Comparison of ENCODE assay signal across 21 cellular contexts in genomic region chr22:27094633-27095308, GRCh38.
DNase-seq lines count a peak whose midpoint lies in the region; ATAC-seq, FAIRE-seq and TF ChIP-seq lines count a peak whose summit lies in the region.
"Had no signal": no experiment of that assay in that cellular context is flagged by ENCODE, and none has a peak within 500 bp of the region (broad histone marks: within the 10 kb centered on the region; RNA-seq: fewer than 3 reads in every experiment).

No MANE protein-coding gene starts in this region.

- in situ Hi-C loops in astrocyte of the spinal cord (cut with HindIII; ENCODE audit: low sequenced_read_pairs) = no loop called here
- in situ Hi-C loops in HepG2 (cut with HindIII; ENCODE audit: extremely low pct_ligation_motif_present, low pct_unique_long_range_greater_than_20kb) = no loop called here

- no peak overlapping the region for H2AFZ ChIP-seq in HepG2 (ENCODE audit: low read length)
- H2AFZ ChIP-seq: parathyroid adenoma had no signal

- H3K36me3 Mint-ChIP-seq in activated CD8-positive, alpha-beta T cell treated with anti-CD3 and anti-CD28 coated beads for 36 hours (ENCODE audit: low read depth) = no peaks in the 10 kb centered on the region
- H3K36me3 Mint-ChIP-seq: CD4-positive, alpha-beta memory T cell; naive B cell had no signal

- no peaks in the 10 kb centered on the region for H3K9me3 Mint-ChIP-seq in activated CD8-positive, alpha-beta T cell treated with anti-CD3 and anti-CD28 coated beads for 36 hours
- H3K9me3 Mint-ChIP-seq: CD4-positive, alpha-beta memory T cell; HFFc6 had no signal

- H4K20me1 ChIP-seq in HepG2 (ENCODE audit: insufficient read depth, low read length) = no peaks in the 10 kb centered on the region

- no peak for TF ChIP-seq RAD21 in HepG2 (CRISPR knock-in tag; IDR thresholded peaks at IDR 0.05)

- H3K27me3 Mint-ChIP-seq in activated CD8-positive, alpha-beta T cell treated with anti-CD3 and anti-CD28 coated beads for 36 hours = peaks cover 7% of the 10 kb centered on the region

- no peak for FAIRE-seq in HepG2 (lab: Jason Lieb, UNC)

- TF ChIP-seq CTCF in astrocyte of the spinal cord (IDR thresholded peaks at IDR 0.05; ENCODE audit: low read depth, low read length) (no peak), gastroesophageal sphincter (IDR thresholded peaks at IDR 0.05) (no peak), sigmoid colon (IDR thresholded peaks at IDR 0.05) (no peak), HepG2 (CRISPR knock-in tag; IDR thresholded peaks at IDR 0.05) (no peak)
- TF ChIP-seq CTCF in activated CD8-positive, alpha-beta T cell treated with anti-CD3 and anti-CD28 coated beads for 36 hours (IDR thresholded peaks at IDR 0.05) = no peak

- BruUV-seq in HepG2 (replicated peaks; lab: Mats Ljungman, UMichigan) = no TSS peak

- no peaks in the 10 kb centered on the region for H3K9me3 ChIP-seq in gastroesophageal sphincter
- H3K9me3 ChIP-seq in sigmoid colon = no peaks in the 10 kb centered on the region
- no peaks in the 10 kb centered on the region for H3K9me3 ChIP-seq in HepG2 (ENCODE audit: low read length)
- H3K9me3 ChIP-seq: gastrocnemius medialis had no signal

- peak; percentile 54 for DNase-seq in GM04503 (ENCODE audit: low read depth)
- DNase-seq in astrocyte of the spinal cord (ENCODE audit: low read depth, low spot score) = peak; percentile 9
- peak; percentile 72 for DNase-seq in sigmoid colon
- DNase-seq in NCI-H510A treated with DMSO at 0.1 percent for 48 hours (lab: John Stamatoyannopoulos, UW) = no peak
- DNase-seq in NCI-H226 = no peak
- DNase-seq in activated CD8-positive, alpha-beta T cell treated with anti-CD3 and anti-CD28 coated beads for 36 hours = no peak
- no peak for DNase-seq in HepG2 (ENCODE audit: low spot score)
- DNase-seq: activated CD4-positive, CD25-positive, alpha-beta regulatory T cell treated with anti-CD3 and anti-CD28 coated beads, Interleukin-2, amount 50 U/mL, for 72 hours; activated CD8-positive, alpha-beta T cell treated with anti-CD3 and anti-CD28 coated beads, Interleukin-2, amount 10 ng/mL, durations not matched to agents 7 days and 5 days; caudate nucleus; CD4-positive, alpha-beta memory T cell; dorsolateral prefrontal cortex; gastrocnemius medialis; HFFc6; mesenchymal stem cell; MV-4-11; naive B cell; NCI-H1694; SHP77 had no signal

- H3K27ac ChIP-seq in gastroesophageal sphincter = peak overlapping the region in 3 of 4 donors; percentile 27 to 56 (median 43)
- peak overlapping the region in 1 of 4 donors; percentile 45 for H3K27ac ChIP-seq in sigmoid colon
- no peak overlapping the region for H3K27ac ChIP-seq in HepG2 (ENCODE audit: extremely low read length, insufficient read depth, low read length)
- H3K27ac ChIP-seq: dorsolateral prefrontal cortex, gastrocnemius medialis, parathyroid adenoma had no signal

- no peak overlapping the region for H3K4me2 ChIP-seq in HepG2 (ENCODE audit: low read depth, low read length)

- H3K27me3 ChIP-seq in gastroesophageal sphincter (peaks cover 5% of the 10 kb centered on the region), sigmoid colon (no peaks in the 10 kb centered on the region), HepG2 (ENCODE audit: control insufficient read depth in 1 of 2, insufficient read depth in 2 of 2, low read length in 2 of 2) (0 out of 5 replicates have a peak, but pooled peaks cover 0 to 4% of the 10 kb centered on the region in 2 experiments)

- H3K4me3 Mint-ChIP-seq in activated CD8-positive, alpha-beta T cell treated with anti-CD3 and anti-CD28 coated beads for 36 hours = no peak overlapping the region
- H3K4me3 Mint-ChIP-seq: activated CD8-positive, alpha-beta T cell treated with anti-CD3 and anti-CD28 coated beads, Interleukin-2, amount 10 ng/mL, durations not matched to agents 7 days and 5 days; CD4-positive, alpha-beta memory T cell; HFFc6; naive B cell had no signal

- no peaks in the 10 kb centered on the region for H3K4me1 Mint-ChIP-seq in activated CD8-positive, alpha-beta T cell treated with anti-CD3 and anti-CD28 coated beads for 36 hours (ENCODE audit: low read depth)
- H3K4me1 Mint-ChIP-seq: CD4-positive, alpha-beta memory T cell; naive B cell had no signal

- H3K36me3 ChIP-seq in gastroesophageal sphincter = no peaks in the 10 kb centered on the region
- no peaks in the 10 kb centered on the region for H3K36me3 ChIP-seq in sigmoid colon
- H3K36me3 ChIP-seq in HepG2 (replicated peaks in 1 of 2; ENCODE audit: control insufficient read depth in 1 of 2, insufficient read depth in 2 of 2, low read length in 2 of 2) = no peaks in the 10 kb centered on the region
- H3K36me3 ChIP-seq: gastrocnemius medialis had no signal

- TF ChIP-seq POLR2A in gastroesophageal sphincter (IDR thresholded peaks at IDR 0.05) = no peak
- TF ChIP-seq POLR2A in sigmoid colon (IDR thresholded peaks at IDR 0.05) = no peak
- no peak for TF ChIP-seq POLR2A in HepG2 (IDR thresholded peaks at IDR 0.05; ENCODE audit: insufficient read depth in 1 of 2, low read depth in 2 of 2, low read length in 2 of 2)

- H3K4me1 ChIP-seq in gastroesophageal sphincter (peaks cover 0 to 26% (median 0%) of the 10 kb centered on the region in 3 donors), sigmoid colon (peaks cover 0 to 20% (median 16%) of the 10 kb centered on the region in 4 donors), HepG2 (ENCODE audit: insufficient read depth, low read length) (no peaks in the 10 kb centered on the region)
- H3K4me1 ChIP-seq: gastrocnemius medialis, parathyroid adenoma had no signal

- 44 to 62% methylated on average over 5 of the region's 11 CpGs for WGBS in gastroesophageal sphincter (ENCODE audit: low coverage in 1 of 2), 2 donors
- 77 to 79% methylated on average over 11 of the region's 11 CpGs for WGBS in sigmoid colon, 2 donors
- 27% methylated on average over 11 of the region's 11 CpGs for WGBS in HepG2 (ENCODE audit: low lambda C conversion rate)

- CTCF ChIA-PET in activated CD8-positive, alpha-beta T cell treated with anti-CD3 and anti-CD28 coated beads for 36 hours (lab: Charles Lee) = no interaction called here
- CTCF ChIA-PET in HepG2 (lab: Yijun Ruan, JAX; ENCODE audit: low intra/inter-chr PET ratio, low total read pairs) = no interaction called here

- H3K4me3 ChIP-seq in astrocyte of the spinal cord (ENCODE audit: low read depth, low read length) (no peak overlapping the region), gastroesophageal sphincter (no peak overlapping the region), sigmoid colon (no peak overlapping the region), HepG2 (replicated peaks in 1 of 3; ENCODE audit: insufficient read depth in 1 of 3, low read depth in 2 of 3, low read length in 3 of 3) (no peak overlapping the region)
- H3K4me3 ChIP-seq: dorsolateral prefrontal cortex, gastrocnemius medialis had no signal

- intact Hi-C loops in sigmoid colon (cut with DNase I) = no loop called here
- intact Hi-C loops in activated CD8-positive, alpha-beta T cell treated with anti-CD3 and anti-CD28 coated beads for 36 hours (cut with micrococcal nuclease) = no loop called here
- intact Hi-C loops in HepG2 (cut with micrococcal nuclease; ENCODE audit: unreplicated experiment) = no loop called here

- ATAC-seq in gastroesophageal sphincter (peak; percentile 75), HepG2 (no peak)
- ATAC-seq in activated CD8-positive, alpha-beta T cell treated with anti-CD3 and anti-CD28 coated beads for 36 hours = no peak
- ATAC-seq: activated CD8-positive, alpha-beta T cell treated with anti-CD3 and anti-CD28 coated beads, Interleukin-2, amount 10 ng/mL, durations not matched to agents 7 days and 5 days; gastrocnemius medialis had no signal

- no peaks in the 10 kb centered on the region for H3K79me2 ChIP-seq in HepG2 (ENCODE audit: insufficient read depth, low read length)
- H3K79me2 ChIP-seq: parathyroid adenoma had no signal

- POLR2A ChIA-PET in activated CD8-positive, alpha-beta T cell treated with anti-CD3 and anti-CD28 coated beads for 36 hours (lab: Charles Lee) = no interaction called here
- POLR2A ChIA-PET in HepG2 (lab: Yijun Ruan, JAX) = no interaction called here

- H3K9ac ChIP-seq in HepG2 (ENCODE audit: insufficient read depth, low read depth, low read length) = no peak overlapping the region
- H3K9ac ChIP-seq: parathyroid adenoma had no signal

- H3K27ac Mint-ChIP-seq in activated CD8-positive, alpha-beta T cell treated with anti-CD3 and anti-CD28 coated beads for 36 hours = no peak overlapping the region
- H3K27ac Mint-ChIP-seq: activated CD8-positive, alpha-beta T cell treated with anti-CD3 and anti-CD28 coated beads, Interleukin-2, amount 10 ng/mL, durations not matched to agents 7 days and 5 days; HFFc6; naive B cell had no signal

- TF ChIP-seq EP300 in gastroesophageal sphincter (IDR thresholded peaks at IDR 0.05) (no peak), sigmoid colon (IDR thresholded peaks at IDR 0.05) (no peak), HepG2 (IDR thresholded peaks at IDR 0.05; ENCODE audit: low read depth in 2 of 2, low read length in 2 of 2) (no peak), HepG2 (CRISPR knock-in tag; IDR thresholded peaks at IDR 0.05; ENCODE audit: borderline replicate concordance) (no peak)

TF ChIP-seq in HepG2, 621 proteins besides CTCF, POLR2A, EP300 and RAD21:
- TF ChIP-seq, protein P1, sequence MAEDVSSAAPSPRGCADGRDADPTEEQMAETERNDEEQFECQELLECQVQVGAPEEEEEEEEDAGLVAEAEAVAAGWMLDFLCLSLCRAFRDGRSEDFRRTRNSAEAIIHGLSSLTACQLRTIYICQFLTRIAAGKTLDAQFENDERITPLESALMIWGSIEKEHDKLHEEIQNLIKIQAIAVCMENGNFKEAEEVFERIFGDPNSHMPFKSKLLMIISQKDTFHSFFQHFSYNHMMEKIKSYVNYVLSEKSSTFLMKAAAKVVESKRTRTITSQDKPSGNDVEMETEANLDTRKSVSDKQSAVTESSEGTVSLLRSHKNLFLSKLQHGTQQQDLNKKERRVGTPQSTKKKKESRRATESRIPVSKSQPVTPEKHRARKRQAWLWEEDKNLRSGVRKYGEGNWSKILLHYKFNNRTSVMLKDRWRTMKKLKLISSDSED (CRISPR knock-in tag; IDR thresholded peaks at IDR 0.05) = no peak

Comparison
In these comparisons a context has a peak if more than half of its experiments do, and no peak if none do; other contexts are left out.
1. DNase-seq: peak in GM04503 (single experiment), astrocyte of the spinal cord (single experiment) and sigmoid colon (single experiment); none in NCI-H510A treated with DMSO at 0.1 percent for 48 hours (single experiment), NCI-H226 (single experiment), activated CD8-positive, alpha-beta T cell treated with anti-CD3 and anti-CD28 coated beads for 36 hours (single experiment) and HepG2 (single experiment).